Comparison of ENCODE assay signal across 8 cellular contexts in the genomic region with DNA sequence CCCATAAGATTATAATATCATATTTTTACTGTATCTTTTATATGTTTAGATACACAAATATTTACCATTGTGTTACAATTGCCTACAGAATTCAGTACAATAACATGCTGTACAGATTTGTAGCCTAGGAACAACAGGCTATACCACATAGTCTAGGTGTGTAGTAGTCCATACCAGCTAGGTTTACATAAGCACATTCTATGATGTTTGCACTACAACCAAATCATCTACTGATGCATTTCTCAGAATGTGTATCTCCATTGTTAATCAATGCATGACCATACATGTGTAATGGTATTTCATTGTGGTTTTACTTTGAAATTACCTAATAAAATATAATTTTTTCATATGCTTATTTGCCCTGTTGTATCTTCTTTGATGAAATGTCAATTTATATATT.
"Had no signal": no experiment of that assay in that cellular context is flagged by ENCODE, and none has a peak within 500 bp of the region (broad histone marks: within the 10 kb centered on the region; RNA-seq: fewer than 3 reads in every experiment).

No MANE protein-coding gene starts in this region.

- H3K9me3 ChIP-seq: HAP-1 had no signal

- H2AFZ ChIP-seq: GM23248 had no signal

- FAIRE-seq: HepG2 had no signal

- ATAC-seq: HCT116, HepG2 had no signal

- H3K4me1 ChIP-seq: HAP-1 had no signal

- H3K9ac ChIP-seq: GM23248 had no signal

- H3K4me3 ChIP-seq: GM23248, HAP-1 had no signal

- DNase-seq: GM23248, GOT3, H7, HFFc6 had no signal

- H3K27ac ChIP-seq: GM23248, HL-60 had no signal
